In the genomic region with DNA sequence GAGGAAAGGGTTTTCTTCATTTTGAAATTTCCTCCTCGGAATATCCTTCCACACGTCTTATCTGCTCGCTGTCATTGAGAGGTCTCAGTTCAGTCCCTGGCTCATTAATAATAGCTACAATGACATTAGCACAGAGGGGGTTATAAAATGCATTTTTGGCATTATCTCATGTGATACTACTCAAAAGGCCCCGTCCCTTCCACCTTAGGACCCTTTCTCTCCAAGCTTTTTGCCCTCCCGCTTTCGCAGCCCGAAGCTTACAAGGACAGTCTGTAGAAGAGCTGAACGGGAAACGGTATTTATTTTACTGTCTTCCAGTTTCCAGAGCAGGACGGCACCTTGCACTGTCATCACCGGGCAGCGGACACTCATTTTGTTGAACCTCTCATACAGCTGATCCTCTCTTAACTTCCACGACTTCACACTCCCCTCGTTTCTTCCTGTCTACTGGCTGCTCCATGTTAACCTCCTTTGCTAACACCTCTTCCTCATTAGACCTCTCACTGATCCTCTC, we compare ENCODE assay signal across 8 cellular contexts. TPM values are rescaled to one million over a fixed set of nuclear protein-coding genes. Genes with fewer than 3 reads are reported as not detected.
A peak's percentile ranks its signal among the peaks of the same experiment; 100 is the strongest.
DNase-seq lines count a peak whose midpoint lies in the region; ATAC-seq and TF ChIP-seq lines count a peak whose summit lies in the region.

No MANE protein-coding gene starts in this region.

- H3K4me3 Mint-ChIP-seq in HFFc6, result peak overlapping the region; percentile 50
- H3K4me3 Mint-ChIP-seq in memory B cell, result peak overlapping the region; percentile 77

- DNase-seq in HFFc6 (no peak), memory B cell (ENCODE audit: low spot score in 2 of 2) (no peak), GM19238 (ENCODE audit: insufficient read length, low spot score) (no peak), SIG-M5 (lab: John Stamatoyannopoulos, UW) (no peak), COLO829 (ENCODE audit: low spot score) (no peak)

- H3K27me3 Mint-ChIP-seq in HFFc6 (ENCODE audit: insufficient read depth) (no peaks in the 10 kb centered on the region; the same call in 1 of the 2 replicates), memory B cell (no peaks in the 10 kb centered on the region)

- TF ChIP-seq CTCF in 22Rv1 (IDR thresholded peaks at IDR 0.05) (peak; percentile 78), HFFc6 (IDR thresholded peaks at IDR 0.05) (peak; percentile 40; the same call in 1 of the 2 replicates)

- H3K27ac Mint-ChIP-seq in HFFc6 (peak overlapping the region; percentile 2; the same call in 1 of the 2 replicates), memory B cell (peak overlapping the region; percentile 8)

- ATAC-seq in memory B cell (ENCODE audit: low read depth) (no peak), GM18502 (IDR thresholded peaks at IDR 0.05; ENCODE audit: poor library complexity, unreplicated experiment) (no peak)

- H3K27ac ChIP-seq in 22Rv1 (peak overlapping the region; percentile 55), angular gyrus (ENCODE audit: low read depth, low read length) (peak overlapping the region; percentile 66)

- no peaks in the 10 kb centered on the region for H3K9me3 Mint-ChIP-seq in HFFc6
- no peaks in the 10 kb centered on the region for H3K9me3 Mint-ChIP-seq in memory B cell

- H3K36me3 Mint-ChIP-seq in HFFc6 (ENCODE audit: low read depth), result peaks cover 8% of the 10 kb centered on the region; the same call in 1 of the 2 replicates
- H3K36me3 Mint-ChIP-seq in memory B cell, result no peaks in the 10 kb centered on the region

- H3K4me1 Mint-ChIP-seq in HFFc6 (ENCODE audit: low read depth) (peaks cover 24% of the 10 kb centered on the region), memory B cell (peaks cover 32% of the 10 kb centered on the region)

RNA-seq across cellular contexts. Expression of a gene that starts 5.6 kb away (rescaled TPM):
- total RNA-seq in HFFc6 (2021; fragmentation: NEBNext Ultra II Directional; extraction: Animal tissue kit (Norgen Biotek cat#: 25700)), result 10 to 100 TPM; 23.0 to 28.3 (median 25.4) TPM

RNA-seq across cellular contexts. Expression of a gene that starts 10.6 kb away (rescaled TPM):
- total RNA-seq in HFFc6 (2021; fragmentation: NEBNext Ultra II Directional; extraction: Animal tissue kit (Norgen Biotek cat#: 25700)), result 10 to 100 TPM in 1 of 6 experiments, 1 to 10 TPM in 5; 4.0 to 10.7 (median 8.4) TPM
